In the genomic region with DNA sequence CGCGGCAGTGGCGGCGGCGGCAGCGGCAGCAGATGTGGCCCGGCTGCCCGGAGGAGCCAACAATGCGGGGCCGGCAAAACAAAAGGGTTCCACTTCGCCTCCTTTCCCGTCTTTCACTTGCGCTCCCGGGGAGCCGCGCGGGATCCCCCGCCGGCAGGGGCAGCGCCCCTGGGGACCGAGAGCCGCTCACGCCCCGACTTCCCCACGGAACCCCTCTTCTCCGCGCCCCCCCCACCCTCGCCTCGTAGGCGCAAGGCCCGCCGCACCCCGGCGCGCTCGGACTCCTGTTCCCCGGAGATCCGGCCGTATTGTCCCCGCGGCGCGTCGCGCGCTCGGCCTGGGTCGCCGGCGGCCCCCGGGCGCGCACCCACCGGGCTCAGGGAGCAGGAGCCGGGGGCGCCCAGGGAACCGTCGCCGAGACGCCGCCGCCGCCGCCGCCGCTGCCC, we compare ENCODE assay signal across 8 cellular contexts. TPM values are rescaled to one million over a fixed set of nuclear protein-coding genes. Genes with fewer than 3 reads are reported as not detected.
A peak's percentile ranks its signal among the peaks of the same experiment; 100 is the strongest.
DNase-seq lines count a peak whose midpoint lies in the region; ATAC-seq, FAIRE-seq and TF ChIP-seq lines count a peak whose summit lies in the region.

No MANE protein-coding gene starts in this region.

- H3K4me3 ChIP-seq in Panc1 (ENCODE audit: low read depth in 2 of 2, low read length in 2 of 2) (peak overlapping the region; percentile 62 to 73), fibroblast of mammary gland (ENCODE audit: control insufficient read depth, low read depth, low read length) (peak overlapping the region; percentile 58)

- peak overlapping the region; percentile 52; the same call in 1 of the 2 replicates for H3K27ac ChIP-seq in Panc1 (ENCODE audit: low read length)

- TF ChIP-seq CTCF in Panc1 (IDR thresholded peaks at IDR 0.05): no peak
- TF ChIP-seq CTCF in fibroblast of mammary gland (conservative IDR thresholded peaks at IDR 0.05; ENCODE audit: control insufficient read depth, insufficient read depth, low read depth, low read length): no peak
- no peak for TF ChIP-seq CTCF in osteocyte (IDR thresholded peaks at IDR 0.05)

- H3K9ac ChIP-seq in ES-I3 (ENCODE audit: low read depth, low read length): peak overlapping the region; percentile 78

- no peaks in the 10 kb centered on the region for H3K36me3 ChIP-seq in ES-I3 (ENCODE audit: insufficient read depth, low read length)
- peaks cover 4% of the 10 kb centered on the region; the same call in 1 of the 2 replicates for H3K36me3 ChIP-seq in Panc1 (ENCODE audit: control insufficient read depth, insufficient read depth, low read length)

- no peaks in the 10 kb centered on the region for H3K9me3 Mint-ChIP-seq in osteocyte (ENCODE audit: unreplicated experiment)

- POLR2A ChIA-PET in Panc1 (lab: Charles Lee): no interaction called here

- H3K9me3 ChIP-seq in ES-I3 (ENCODE audit: control insufficient read depth, insufficient read depth, low read length): no peaks in the 10 kb centered on the region
- H3K9me3 ChIP-seq in Panc1 (ENCODE audit: control insufficient read depth, insufficient read depth, low read depth, low read length): no peaks in the 10 kb centered on the region

- CTCF ChIA-PET in Panc1 (lab: Charles Lee): no interaction called here

- peak overlapping the region; percentile 66 for H3K27ac Mint-ChIP-seq in osteocyte (ENCODE audit: unreplicated experiment)

- in situ Hi-C loops in Panc1 (cut with HindIII; ENCODE audit: low pct_unique_long_range_greater_than_20kb, low sequenced_read_pairs): no loop called here

- 0 out of 2 replicates have a peak, but pooled peaks have one; percentile 1 for ATAC-seq in Panc1
- ATAC-seq in GM18909 (IDR thresholded peaks at IDR 0.05; ENCODE audit: poor library complexity, unreplicated experiment): no peak

- BruUV-seq in Panc1 (replicated peaks; lab: Mats Ljungman, UMichigan): no TSS peak

- intact Hi-C loops in Panc1 (cut with micrococcal nuclease; ENCODE audit: unreplicated experiment): loop anchor here (10.0 kb wide), 1 partner anchor 75 kb away; no protein-coding TSS in a partner anchor

- H3K4me1 ChIP-seq in ES-I3 (ENCODE audit: insufficient read depth, low read length) (peaks cover 16% of the 10 kb centered on the region), Panc1 (ENCODE audit: control insufficient read depth, insufficient read depth, low read length) (peaks cover 39% of the 10 kb centered on the region)

- DNase-seq in Panc1 (ENCODE audit: low read depth, low spot score) (no peak), fibroblast of mammary gland (ENCODE audit: low read depth) (no peak), osteocyte (ENCODE audit: extremely low spot score, unreplicated experiment) (peak; percentile 83), cerebellum (ENCODE audit: low spot score) (no peak), RCC 7860 (ENCODE audit: low spot score) (no peak)
- no peak for DNase-seq in stimulated activated CD4-positive, alpha-beta T cell treated with anti-CD3 and anti-CD28 coated beads, Interleukin-4, amount 100 ng/mL, for 4 hours

- FAIRE-seq in RCC 7860 (lab: Jason Lieb, UNC): no peak

- H3K4me1 Mint-ChIP-seq in osteocyte (ENCODE audit: unreplicated experiment): peaks cover 36% of the 10 kb centered on the region

- no peaks in the 10 kb centered on the region for H3K27me3 ChIP-seq in Panc1 (ENCODE audit: control insufficient read depth, insufficient read depth, low read length)

- no peaks in the 10 kb centered on the region for H3K27me3 Mint-ChIP-seq in osteocyte (ENCODE audit: unreplicated experiment)

- H3K36me3 Mint-ChIP-seq in osteocyte (ENCODE audit: unreplicated experiment): no peaks in the 10 kb centered on the region

- peak overlapping the region; percentile 75 for H3K4me3 Mint-ChIP-seq in osteocyte (ENCODE audit: unreplicated experiment)

RNA-seq across cellular contexts. Expression of a gene that starts 0.9 kb away (rescaled TPM):
- 125 TPM for total RNA-seq in Panc1 (2021; ENCODE audit: unreplicated experiment)
- polyA plus RNA-seq in Panc1 (2012; ENCODE audit: insufficient read length): 188 TPM
- total RNA-seq in osteocyte: 125 and 127 TPM in 2 replicates
- 57.7 TPM for total RNA-seq in cerebellum
